13 cellular contexts compared by ENCODE assay signal in genomic region chr6:84618046-84618752, GRCh38.
DNase-seq lines count a peak whose midpoint lies in the region; ATAC-seq and TF ChIP-seq lines count a peak whose summit lies in the region.
"Had no signal": no experiment of that assay in that cellular context is flagged by ENCODE, and none has a peak within 500 bp of the region (broad histone marks: within the 10 kb centered on the region; RNA-seq: fewer than 3 reads in every experiment).

No MANE protein-coding gene starts in this region.

- H3K4me2 ChIP-seq in OCI-LY3 (ENCODE audit: low read length) = no peak overlapping the region
- H3K4me2 ChIP-seq: BLaER1 treated with 17β-estradiol and CSF1 and Interleukin-3, amounts not matched to agents 10 nM and 100 nM had no signal

- H3K27ac Mint-ChIP-seq in endodermal cell = peak overlapping the region; percentile 20
- H3K27ac Mint-ChIP-seq: activated naive CD4-positive, alpha-beta T cell treated with anti-CD3 and anti-CD28 coated beads, Interleukin-2, amount 10 ng/mL, durations not matched to agents 7 days and 5 days had no signal

- H3K9ac ChIP-seq in OCI-LY3 (ENCODE audit: low read length) (no peak overlapping the region), endodermal cell (ENCODE audit: extremely low read depth, low read length, poor library complexity, severe bottlenecking) (no peak overlapping the region)
- H3K9ac ChIP-seq: BLaER1 treated with 17β-estradiol and CSF1 and Interleukin-3, amounts not matched to agents 10 nM and 100 nM had no signal

- peaks cover 15% of the 10 kb centered on the region for H3K4me1 Mint-ChIP-seq in endodermal cell
- H3K4me1 Mint-ChIP-seq: activated naive CD4-positive, alpha-beta T cell treated with anti-CD3 and anti-CD28 coated beads, Interleukin-2, amount 10 ng/mL, durations not matched to agents 7 days and 5 days had no signal

- no peak overlapping the region for H3K4me3 ChIP-seq in AG09309 (ENCODE audit: control insufficient read depth, low read depth, low read length)
- no peak overlapping the region for H3K4me3 ChIP-seq in OCI-LY3 (ENCODE audit: low read length)
- peak overlapping the region; percentile 25 for H3K4me3 ChIP-seq in endodermal cell (ENCODE audit: low read length)
- H3K4me3 ChIP-seq in mesodermal cell (ENCODE audit: extremely low read depth, insufficient read depth, low read length, poor library complexity, severe bottlenecking) = no peak overlapping the region
- no peak overlapping the region for H3K4me3 ChIP-seq in HAP-1
- H3K4me3 ChIP-seq: BLaER1 treated with 17β-estradiol and CSF1 and Interleukin-3, amounts not matched to agents 10 nM and 100 nM; SJCRH30; spleen had no signal

- peak overlapping the region; percentile 35; the same call in 1 of the 2 replicates for H2AFZ ChIP-seq in OCI-LY3 (ENCODE audit: low read depth, low read length)

- no peaks in the 10 kb centered on the region for H3K27me3 Mint-ChIP-seq in endodermal cell (ENCODE audit: insufficient read depth)
- H3K27me3 Mint-ChIP-seq: activated naive CD4-positive, alpha-beta T cell treated with anti-CD3 and anti-CD28 coated beads, Interleukin-2, amount 10 ng/mL, durations not matched to agents 7 days and 5 days had no signal

- DNase-seq in AG09309 (ENCODE audit: low read depth) (peak; percentile 85), endodermal cell (no peak), NCI-H524 (lab: John Stamatoyannopoulos, UW) (no peak), NCI-H748 treated with DMSO at 0.1 percent for 48 hours (lab: John Stamatoyannopoulos, UW) (no peak), HAP-1 (ENCODE audit: low spot score in 2 of 2) (no peak)
- DNase-seq: activated CD4-positive, alpha-beta T cell treated with anti-CD3 and anti-CD28 coated beads for 4 hours; activated naive CD4-positive, alpha-beta T cell treated with anti-CD3 and anti-CD28 coated beads, Interleukin-2, amount 10 ng/mL, durations not matched to agents 7 days and 5 days; SJCRH30; spleen had no signal

- H3K36me3 Mint-ChIP-seq in endodermal cell (ENCODE audit: low read depth) = no peaks in the 10 kb centered on the region
- H3K36me3 Mint-ChIP-seq: activated naive CD4-positive, alpha-beta T cell treated with anti-CD3 and anti-CD28 coated beads, Interleukin-2, amount 10 ng/mL, durations not matched to agents 7 days and 5 days had no signal

- H3K4me1 ChIP-seq in OCI-LY3 (ENCODE audit: low read length) = no peaks in the 10 kb centered on the region
- no peaks in the 10 kb centered on the region for H3K4me1 ChIP-seq in endodermal cell (ENCODE audit: control insufficient read depth, insufficient read depth, low read length)
- H3K4me1 ChIP-seq in mesodermal cell (ENCODE audit: control insufficient read depth, insufficient read depth, low read length, poor library complexity, severe bottlenecking) = peaks cover 14% of the 10 kb centered on the region
- no peaks in the 10 kb centered on the region for H3K4me1 ChIP-seq in HAP-1
- H3K4me1 ChIP-seq: BLaER1 treated with 17β-estradiol and CSF1 and Interleukin-3, amounts not matched to agents 10 nM and 100 nM; SJCRH30; spleen had no signal

- no peak for TF ChIP-seq CTCF in AG09309 (IDR thresholded peaks at IDR 0.05; ENCODE audit: control insufficient read depth, insufficient read depth, low read depth, low read length, missing control alignments)
- TF ChIP-seq CTCF in OCI-LY3 (IDR thresholded peaks at IDR 0.05; ENCODE audit: low read depth, low read length) = no peak
- TF ChIP-seq CTCF in endodermal cell (conservative IDR thresholded peaks at IDR 0.05) = no peak

- 74 to 86% methylated on average over 5 to 8 of the region's 8 CpGs for WGBS in endodermal cell (ENCODE audit: insufficient coverage in 1 of 2, insufficient read length in 1 of 2), 2 experiments
- 70 to 78% methylated on average over 4 to 6 of the region's 8 CpGs for WGBS in mesodermal cell (ENCODE audit: insufficient coverage in 2 of 2), 2 experiments

- no peak overlapping the region for H3K4me3 Mint-ChIP-seq in endodermal cell
- H3K4me3 Mint-ChIP-seq: activated naive CD4-positive, alpha-beta T cell treated with anti-CD3 and anti-CD28 coated beads, Interleukin-2, amount 10 ng/mL, durations not matched to agents 7 days and 5 days had no signal

- in situ Hi-C loops in HAP-1 (cut with MboI; ENCODE audit: low sequenced_read_pairs) = no loop called here

- no peaks in the 10 kb centered on the region for H4K20me1 ChIP-seq in OCI-LY3 (ENCODE audit: insufficient read depth, low read length)
- H4K20me1 ChIP-seq: BLaER1 treated with 17β-estradiol and CSF1 and Interleukin-3, amounts not matched to agents 10 nM and 100 nM had no signal

- no peak for ATAC-seq in HG03025 (IDR thresholded peaks at IDR 0.05; ENCODE audit: low FRiP score, unreplicated experiment)

- H3K27me3 ChIP-seq in OCI-LY3 (ENCODE audit: low read depth, low read length) (no peaks in the 10 kb centered on the region), endodermal cell (ENCODE audit: control insufficient read depth, insufficient read depth, low read length, poor library complexity, severe bottlenecking) (no peaks in the 10 kb centered on the region), HAP-1 (ENCODE audit: low read depth) (no peaks in the 10 kb centered on the region)
- H3K27me3 ChIP-seq: BLaER1 treated with 17β-estradiol and CSF1 and Interleukin-3, amounts not matched to agents 10 nM and 100 nM; SJCRH30; spleen had no signal

- H3K9me3 Mint-ChIP-seq in endodermal cell = peaks cover 7% of the 10 kb centered on the region

- H3K9me3 ChIP-seq in OCI-LY3 (ENCODE audit: insufficient read depth, low read length) (no peaks in the 10 kb centered on the region), endodermal cell (ENCODE audit: control insufficient read depth, low read length) (no peaks in the 10 kb centered on the region), mesodermal cell (ENCODE audit: control insufficient read depth, low read length) (no peaks in the 10 kb centered on the region), HAP-1 (no peaks in the 10 kb centered on the region)
- H3K9me3 ChIP-seq: BLaER1 treated with 17β-estradiol and CSF1 and Interleukin-3, amounts not matched to agents 10 nM and 100 nM; SJCRH30 had no signal

- no peaks in the 10 kb centered on the region for H3K36me3 ChIP-seq in OCI-LY3 (replicated peaks; ENCODE audit: low read depth, low read length)
- no peaks in the 10 kb centered on the region for H3K36me3 ChIP-seq in endodermal cell (ENCODE audit: control insufficient read depth, insufficient read depth, low read length)
- no peaks in the 10 kb centered on the region for H3K36me3 ChIP-seq in mesodermal cell (ENCODE audit: control insufficient read depth, insufficient read depth, low read length)
- no peaks in the 10 kb centered on the region for H3K36me3 ChIP-seq in HAP-1 (replicated peaks)
- H3K36me3 ChIP-seq: BLaER1 treated with 17β-estradiol and CSF1 and Interleukin-3, amounts not matched to agents 10 nM and 100 nM; SJCRH30; spleen had no signal

- H3K27ac ChIP-seq in OCI-LY3 (ENCODE audit: low read length) (no peak overlapping the region), endodermal cell (ENCODE audit: low read depth, low read length) (no peak overlapping the region), mesodermal cell (ENCODE audit: low read depth, low read length, severe bottlenecking) (peak overlapping the region; percentile 63)
- H3K27ac ChIP-seq: BLaER1 treated with 17β-estradiol and CSF1 and Interleukin-3, amounts not matched to agents 10 nM and 100 nM; SJCRH30; spleen had no signal

- H3K79me2 ChIP-seq in OCI-LY3 (ENCODE audit: low read length) = no peaks in the 10 kb centered on the region
